ENCODE assay signal across 3 cellular contexts in the genomic region with DNA sequence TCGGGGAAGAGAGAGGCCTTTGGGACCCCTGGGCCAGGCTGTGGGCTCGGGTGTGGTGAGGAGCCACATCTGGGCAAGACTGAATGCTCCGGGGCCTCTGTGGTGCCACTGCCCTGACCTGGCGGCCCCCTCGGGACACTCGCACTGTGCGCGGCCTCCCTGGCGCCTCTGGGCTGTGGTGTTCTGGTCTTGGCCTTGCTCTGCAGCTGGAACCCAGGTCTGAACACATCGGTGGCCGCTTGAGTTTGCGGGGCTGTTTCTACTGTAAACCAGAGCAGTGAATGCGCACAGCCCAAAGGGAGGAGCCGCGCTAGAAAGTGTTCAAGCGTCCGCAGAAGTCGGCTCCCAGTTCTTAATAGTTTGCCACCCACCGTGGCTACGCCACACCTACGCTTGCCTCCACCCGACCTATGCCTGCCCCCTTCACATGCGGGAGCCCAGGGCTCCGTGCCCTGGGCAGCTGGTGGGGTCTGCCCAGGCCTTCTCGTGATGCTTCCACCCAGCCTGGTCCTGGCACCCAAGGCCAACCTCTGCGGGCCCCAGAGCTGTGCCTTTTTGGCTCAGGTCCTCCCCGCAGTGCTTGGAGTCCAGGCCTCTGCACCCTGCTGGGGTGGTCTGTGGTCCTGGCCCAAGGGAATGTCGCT.
TF ChIP-seq lines count a peak whose summit lies in the region.

No MANE protein-coding gene starts in this region.

TF ChIP-seq in GM12891, 5 proteins besides CTCF, POLR2A, EP300 and RAD21:
- TF ChIP-seq SPI1 (IDR thresholded peaks at IDR 0.05; ENCODE audit: low read depth, low read length) (no peak), POLR2AphosphoS5 (IDR thresholded peaks at IDR 0.05; ENCODE audit: low read depth, low read length) (no peak), PAX5 (IDR thresholded peaks at IDR 0.05; ENCODE audit: insufficient read depth, low read length, severe bottlenecking) (no peak), POU2F2 (IDR thresholded peaks at IDR 0.05; ENCODE audit: low read depth, low read length) (no peak)

TF ChIP-seq in H1, 55 proteins besides CTCF, POLR2A, EP300 and RAD21:
- no peak for TF ChIP-seq EZH2 (IDR thresholded peaks at IDR 0.05; ENCODE audit: low read depth, low read length, severe bottlenecking)
- no peak for TF ChIP-seq CEBPB (IDR thresholded peaks at IDR 0.05; ENCODE audit: low read depth, low read length)
- no peak for TF ChIP-seq HDAC6 (IDR thresholded peaks at IDR 0.05; ENCODE audit: low read depth, low read length)
- no peak for TF ChIP-seq SIRT6 (IDR thresholded peaks at IDR 0.05; ENCODE audit: low read length)
- TF ChIP-seq KDM5A (IDR thresholded peaks at IDR 0.05; ENCODE audit: low read length): no peak
- TF ChIP-seq SIN3A (conservative IDR thresholded peaks at IDR 0.05 in 1 of 2, IDR thresholded peaks at IDR 0.05 in 1 of 2; ENCODE audit: low read depth in 1 of 2, low read length in 2 of 2): no peak
- no peak for TF ChIP-seq SIX5 (IDR thresholded peaks at IDR 0.05; ENCODE audit: low read depth, low read length)
- TF ChIP-seq JUND (IDR thresholded peaks at IDR 0.05; ENCODE audit: low read length): no peak
- no peak for TF ChIP-seq BACH1 (IDR thresholded peaks at IDR 0.05; ENCODE audit: low read length)
- no peak for TF ChIP-seq SP1 (IDR thresholded peaks at IDR 0.05; ENCODE audit: low read depth, low read length)
- TF ChIP-seq EGR1 (IDR thresholded peaks at IDR 0.05; ENCODE audit: borderline replicate concordance, low read depth, low read length): no peak
- no peak for TF ChIP-seq RNF2 (IDR thresholded peaks at IDR 0.05; ENCODE audit: borderline replicate concordance, low read depth, low read length, missing control alignments, poor library complexity, severe bottlenecking)
- no peak for TF ChIP-seq HDAC2 (IDR thresholded peaks at IDR 0.05; ENCODE audit: borderline replicate concordance in 1 of 2, low read depth in 2 of 2, low read length in 2 of 2)
- TF ChIP-seq CREB1 (IDR thresholded peaks at IDR 0.05): no peak
- TF ChIP-seq CBX8 (IDR thresholded peaks at IDR 0.05; ENCODE audit: borderline replicate concordance, low read depth, low read length): no peak
- TF ChIP-seq POLR2AphosphoS5 (IDR thresholded peaks at IDR 0.05; ENCODE audit: low read depth, low read length): no peak
- TF ChIP-seq, protein P1, sequence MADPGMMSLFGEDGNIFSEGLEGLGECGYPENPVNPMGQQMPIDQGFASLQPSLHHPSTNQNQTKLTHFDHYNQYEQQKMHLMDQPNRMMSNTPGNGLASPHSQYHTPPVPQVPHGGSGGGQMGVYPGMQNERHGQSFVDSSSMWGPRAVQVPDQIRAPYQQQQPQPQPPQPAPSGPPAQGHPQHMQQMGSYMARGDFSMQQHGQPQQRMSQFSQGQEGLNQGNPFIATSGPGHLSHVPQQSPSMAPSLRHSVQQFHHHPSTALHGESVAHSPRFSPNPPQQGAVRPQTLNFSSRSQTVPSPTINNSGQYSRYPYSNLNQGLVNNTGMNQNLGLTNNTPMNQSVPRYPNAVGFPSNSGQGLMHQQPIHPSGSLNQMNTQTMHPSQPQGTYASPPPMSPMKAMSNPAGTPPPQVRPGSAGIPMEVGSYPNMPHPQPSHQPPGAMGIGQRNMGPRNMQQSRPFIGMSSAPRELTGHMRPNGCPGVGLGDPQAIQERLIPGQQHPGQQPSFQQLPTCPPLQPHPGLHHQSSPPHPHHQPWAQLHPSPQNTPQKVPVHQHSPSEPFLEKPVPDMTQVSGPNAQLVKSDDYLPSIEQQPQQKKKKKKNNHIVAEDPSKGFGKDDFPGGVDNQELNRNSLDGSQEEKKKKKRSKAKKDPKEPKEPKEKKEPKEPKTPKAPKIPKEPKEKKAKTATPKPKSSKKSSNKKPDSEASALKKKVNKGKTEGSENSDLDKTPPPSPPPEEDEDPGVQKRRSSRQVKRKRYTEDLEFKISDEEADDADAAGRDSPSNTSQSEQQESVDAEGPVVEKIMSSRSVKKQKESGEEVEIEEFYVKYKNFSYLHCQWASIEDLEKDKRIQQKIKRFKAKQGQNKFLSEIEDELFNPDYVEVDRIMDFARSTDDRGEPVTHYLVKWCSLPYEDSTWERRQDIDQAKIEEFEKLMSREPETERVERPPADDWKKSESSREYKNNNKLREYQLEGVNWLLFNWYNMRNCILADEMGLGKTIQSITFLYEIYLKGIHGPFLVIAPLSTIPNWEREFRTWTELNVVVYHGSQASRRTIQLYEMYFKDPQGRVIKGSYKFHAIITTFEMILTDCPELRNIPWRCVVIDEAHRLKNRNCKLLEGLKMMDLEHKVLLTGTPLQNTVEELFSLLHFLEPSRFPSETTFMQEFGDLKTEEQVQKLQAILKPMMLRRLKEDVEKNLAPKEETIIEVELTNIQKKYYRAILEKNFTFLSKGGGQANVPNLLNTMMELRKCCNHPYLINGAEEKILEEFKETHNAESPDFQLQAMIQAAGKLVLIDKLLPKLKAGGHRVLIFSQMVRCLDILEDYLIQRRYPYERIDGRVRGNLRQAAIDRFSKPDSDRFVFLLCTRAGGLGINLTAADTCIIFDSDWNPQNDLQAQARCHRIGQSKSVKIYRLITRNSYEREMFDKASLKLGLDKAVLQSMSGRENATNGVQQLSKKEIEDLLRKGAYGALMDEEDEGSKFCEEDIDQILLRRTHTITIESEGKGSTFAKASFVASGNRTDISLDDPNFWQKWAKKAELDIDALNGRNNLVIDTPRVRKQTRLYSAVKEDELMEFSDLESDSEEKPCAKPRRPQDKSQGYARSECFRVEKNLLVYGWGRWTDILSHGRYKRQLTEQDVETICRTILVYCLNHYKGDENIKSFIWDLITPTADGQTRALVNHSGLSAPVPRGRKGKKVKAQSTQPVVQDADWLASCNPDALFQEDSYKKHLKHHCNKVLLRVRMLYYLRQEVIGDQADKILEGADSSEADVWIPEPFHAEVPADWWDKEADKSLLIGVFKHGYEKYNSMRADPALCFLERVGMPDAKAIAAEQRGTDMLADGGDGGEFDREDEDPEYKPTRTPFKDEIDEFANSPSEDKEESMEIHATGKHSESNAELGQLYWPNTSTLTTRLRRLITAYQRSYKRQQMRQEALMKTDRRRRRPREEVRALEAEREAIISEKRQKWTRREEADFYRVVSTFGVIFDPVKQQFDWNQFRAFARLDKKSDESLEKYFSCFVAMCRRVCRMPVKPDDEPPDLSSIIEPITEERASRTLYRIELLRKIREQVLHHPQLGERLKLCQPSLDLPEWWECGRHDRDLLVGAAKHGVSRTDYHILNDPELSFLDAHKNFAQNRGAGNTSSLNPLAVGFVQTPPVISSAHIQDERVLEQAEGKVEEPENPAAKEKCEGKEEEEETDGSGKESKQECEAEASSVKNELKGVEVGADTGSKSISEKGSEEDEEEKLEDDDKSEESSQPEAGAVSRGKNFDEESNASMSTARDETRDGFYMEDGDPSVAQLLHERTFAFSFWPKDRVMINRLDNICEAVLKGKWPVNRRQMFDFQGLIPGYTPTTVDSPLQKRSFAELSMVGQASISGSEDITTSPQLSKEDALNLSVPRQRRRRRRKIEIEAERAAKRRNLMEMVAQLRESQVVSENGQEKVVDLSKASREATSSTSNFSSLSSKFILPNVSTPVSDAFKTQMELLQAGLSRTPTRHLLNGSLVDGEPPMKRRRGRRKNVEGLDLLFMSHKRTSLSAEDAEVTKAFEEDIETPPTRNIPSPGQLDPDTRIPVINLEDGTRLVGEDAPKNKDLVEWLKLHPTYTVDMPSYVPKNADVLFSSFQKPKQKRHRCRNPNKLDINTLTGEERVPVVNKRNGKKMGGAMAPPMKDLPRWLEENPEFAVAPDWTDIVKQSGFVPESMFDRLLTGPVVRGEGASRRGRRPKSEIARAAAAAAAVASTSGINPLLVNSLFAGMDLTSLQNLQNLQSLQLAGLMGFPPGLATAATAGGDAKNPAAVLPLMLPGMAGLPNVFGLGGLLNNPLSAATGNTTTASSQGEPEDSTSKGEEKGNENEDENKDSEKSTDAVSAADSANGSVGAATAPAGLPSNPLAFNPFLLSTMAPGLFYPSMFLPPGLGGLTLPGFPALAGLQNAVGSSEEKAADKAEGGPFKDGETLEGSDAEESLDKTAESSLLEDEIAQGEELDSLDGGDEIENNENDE (IDR thresholded peaks at IDR 0.05; ENCODE audit: insufficient replicate concordance, low read length): no peak
- no peak for TF ChIP-seq TBP (IDR thresholded peaks at IDR 0.05; ENCODE audit: low read depth, low read length)

TF ChIP-seq in SK-N-SH, 30 proteins besides CTCF, POLR2A, EP300 and RAD21:
- TF ChIP-seq CHD2 (IDR thresholded peaks at IDR 0.05; ENCODE audit: low read length, partially characterized antibody): no peak
- TF ChIP-seq, protein P2, sequence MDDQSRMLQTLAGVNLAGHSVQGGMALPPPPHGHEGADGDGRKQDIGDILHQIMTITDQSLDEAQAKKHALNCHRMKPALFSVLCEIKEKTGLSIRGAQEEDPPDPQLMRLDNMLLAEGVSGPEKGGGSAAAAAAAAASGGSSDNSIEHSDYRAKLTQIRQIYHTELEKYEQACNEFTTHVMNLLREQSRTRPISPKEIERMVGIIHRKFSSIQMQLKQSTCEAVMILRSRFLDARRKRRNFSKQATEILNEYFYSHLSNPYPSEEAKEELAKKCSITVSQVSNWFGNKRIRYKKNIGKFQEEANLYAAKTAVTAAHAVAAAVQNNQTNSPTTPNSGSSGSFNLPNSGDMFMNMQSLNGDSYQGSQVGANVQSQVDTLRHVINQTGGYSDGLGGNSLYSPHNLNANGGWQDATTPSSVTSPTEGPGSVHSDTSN (IDR thresholded peaks at IDR 0.05): no peak
- TF ChIP-seq JUND (IDR thresholded peaks at IDR 0.05): no peak
- TF ChIP-seq POLR2AphosphoS5 (IDR thresholded peaks at IDR 0.05; ENCODE audit: low read depth, low read length): no peak
- no peak for TF ChIP-seq NRF1 (IDR thresholded peaks at IDR 0.05; ENCODE audit: low read depth, low read length)
- no peak for TF ChIP-seq TCF12 (IDR thresholded peaks at IDR 0.05)
- no peak for TF ChIP-seq RFX5 (IDR thresholded peaks at IDR 0.05; ENCODE audit: low read length)
- TF ChIP-seq, protein P3, sequence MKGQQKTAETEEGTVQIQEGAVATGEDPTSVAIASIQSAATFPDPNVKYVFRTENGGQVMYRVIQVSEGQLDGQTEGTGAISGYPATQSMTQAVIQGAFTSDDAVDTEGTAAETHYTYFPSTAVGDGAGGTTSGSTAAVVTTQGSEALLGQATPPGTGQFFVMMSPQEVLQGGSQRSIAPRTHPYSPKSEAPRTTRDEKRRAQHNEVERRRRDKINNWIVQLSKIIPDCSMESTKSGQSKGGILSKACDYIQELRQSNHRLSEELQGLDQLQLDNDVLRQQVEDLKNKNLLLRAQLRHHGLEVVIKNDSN (IDR thresholded peaks at IDR 0.05; ENCODE audit: borderline replicate concordance, low read depth): no peak
- no peak for TF ChIP-seq MXI1 (IDR thresholded peaks at IDR 0.05; ENCODE audit: low read depth, low read length)
- TF ChIP-seq RCOR1 (IDR thresholded peaks at IDR 0.05; ENCODE audit: low read length): no peak
- TF ChIP-seq, protein P4, sequence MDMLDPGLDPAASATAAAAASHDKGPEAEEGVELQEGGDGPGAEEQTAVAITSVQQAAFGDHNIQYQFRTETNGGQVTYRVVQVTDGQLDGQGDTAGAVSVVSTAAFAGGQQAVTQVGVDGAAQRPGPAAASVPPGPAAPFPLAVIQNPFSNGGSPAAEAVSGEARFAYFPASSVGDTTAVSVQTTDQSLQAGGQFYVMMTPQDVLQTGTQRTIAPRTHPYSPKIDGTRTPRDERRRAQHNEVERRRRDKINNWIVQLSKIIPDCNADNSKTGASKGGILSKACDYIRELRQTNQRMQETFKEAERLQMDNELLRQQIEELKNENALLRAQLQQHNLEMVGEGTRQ (IDR thresholded peaks at IDR 0.05; ENCODE audit: borderline replicate concordance, low read depth, low read length): no peak
- TF ChIP-seq GATA2 (CRISPR knock-in tag; IDR thresholded peaks at IDR 0.05): no peak
- TF ChIP-seq, protein P5, sequence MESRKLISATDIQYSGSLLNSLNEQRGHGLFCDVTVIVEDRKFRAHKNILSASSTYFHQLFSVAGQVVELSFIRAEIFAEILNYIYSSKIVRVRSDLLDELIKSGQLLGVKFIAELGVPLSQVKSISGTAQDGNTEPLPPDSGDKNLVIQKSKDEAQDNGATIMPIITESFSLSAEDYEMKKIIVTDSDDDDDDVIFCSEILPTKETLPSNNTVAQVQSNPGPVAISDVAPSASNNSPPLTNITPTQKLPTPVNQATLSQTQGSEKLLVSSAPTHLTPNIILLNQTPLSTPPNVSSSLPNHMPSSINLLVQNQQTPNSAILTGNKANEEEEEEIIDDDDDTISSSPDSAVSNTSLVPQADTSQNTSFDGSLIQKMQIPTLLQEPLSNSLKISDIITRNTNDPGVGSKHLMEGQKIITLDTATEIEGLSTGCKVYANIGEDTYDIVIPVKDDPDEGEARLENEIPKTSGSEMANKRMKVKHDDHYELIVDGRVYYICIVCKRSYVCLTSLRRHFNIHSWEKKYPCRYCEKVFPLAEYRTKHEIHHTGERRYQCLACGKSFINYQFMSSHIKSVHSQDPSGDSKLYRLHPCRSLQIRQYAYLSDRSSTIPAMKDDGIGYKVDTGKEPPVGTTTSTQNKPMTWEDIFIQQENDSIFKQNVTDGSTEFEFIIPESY (IDR thresholded peaks at IDR 0.05; ENCODE audit: borderline replicate concordance, low read depth): no peak
- TF ChIP-seq, protein P6, sequence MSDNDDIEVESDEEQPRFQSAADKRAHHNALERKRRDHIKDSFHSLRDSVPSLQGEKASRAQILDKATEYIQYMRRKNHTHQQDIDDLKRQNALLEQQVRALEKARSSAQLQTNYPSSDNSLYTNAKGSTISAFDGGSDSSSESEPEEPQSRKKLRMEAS (IDR thresholded peaks at IDR 0.05; ENCODE audit: low read depth): no peak
- TF ChIP-seq TAF1 (IDR thresholded peaks at IDR 0.05; ENCODE audit: borderline replicate concordance, low read depth, low read length): no peak
- no peak for TF ChIP-seq MEF2A (IDR thresholded peaks at IDR 0.05; ENCODE audit: borderline replicate concordance, low read depth)
- TF ChIP-seq SIN3A (IDR thresholded peaks at IDR 0.05; ENCODE audit: borderline replicate concordance, low read depth, low read length): no peak
- TF ChIP-seq, protein P7, sequence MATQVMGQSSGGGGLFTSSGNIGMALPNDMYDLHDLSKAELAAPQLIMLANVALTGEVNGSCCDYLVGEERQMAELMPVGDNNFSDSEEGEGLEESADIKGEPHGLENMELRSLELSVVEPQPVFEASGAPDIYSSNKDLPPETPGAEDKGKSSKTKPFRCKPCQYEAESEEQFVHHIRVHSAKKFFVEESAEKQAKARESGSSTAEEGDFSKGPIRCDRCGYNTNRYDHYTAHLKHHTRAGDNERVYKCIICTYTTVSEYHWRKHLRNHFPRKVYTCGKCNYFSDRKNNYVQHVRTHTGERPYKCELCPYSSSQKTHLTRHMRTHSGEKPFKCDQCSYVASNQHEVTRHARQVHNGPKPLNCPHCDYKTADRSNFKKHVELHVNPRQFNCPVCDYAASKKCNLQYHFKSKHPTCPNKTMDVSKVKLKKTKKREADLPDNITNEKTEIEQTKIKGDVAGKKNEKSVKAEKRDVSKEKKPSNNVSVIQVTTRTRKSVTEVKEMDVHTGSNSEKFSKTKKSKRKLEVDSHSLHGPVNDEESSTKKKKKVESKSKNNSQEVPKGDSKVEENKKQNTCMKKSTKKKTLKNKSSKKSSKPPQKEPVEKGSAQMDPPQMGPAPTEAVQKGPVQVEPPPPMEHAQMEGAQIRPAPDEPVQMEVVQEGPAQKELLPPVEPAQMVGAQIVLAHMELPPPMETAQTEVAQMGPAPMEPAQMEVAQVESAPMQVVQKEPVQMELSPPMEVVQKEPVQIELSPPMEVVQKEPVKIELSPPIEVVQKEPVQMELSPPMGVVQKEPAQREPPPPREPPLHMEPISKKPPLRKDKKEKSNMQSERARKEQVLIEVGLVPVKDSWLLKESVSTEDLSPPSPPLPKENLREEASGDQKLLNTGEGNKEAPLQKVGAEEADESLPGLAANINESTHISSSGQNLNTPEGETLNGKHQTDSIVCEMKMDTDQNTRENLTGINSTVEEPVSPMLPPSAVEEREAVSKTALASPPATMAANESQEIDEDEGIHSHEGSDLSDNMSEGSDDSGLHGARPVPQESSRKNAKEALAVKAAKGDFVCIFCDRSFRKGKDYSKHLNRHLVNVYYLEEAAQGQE (IDR thresholded peaks at IDR 0.05; ENCODE audit: low read depth, low read length): no peak
- no peak for TF ChIP-seq FOXM1 (IDR thresholded peaks at IDR 0.05; ENCODE audit: low read depth)
- no peak for TF ChIP-seq ELF1 (IDR thresholded peaks at IDR 0.05)
